19 cellular contexts compared by ENCODE assay signal in genomic region chr15:100696452-100696851, GRCh38.
DNase-seq lines count a peak whose midpoint lies in the region; ATAC-seq, FAIRE-seq and TF ChIP-seq lines count a peak whose summit lies in the region.
"Had no signal": no experiment of that assay in that cellular context is flagged by ENCODE, and none has a peak within 500 bp of the region (broad histone marks: within the 10 kb centered on the region; RNA-seq: fewer than 3 reads in every experiment).

No MANE protein-coding gene starts in this region.

- H3K4me3 Mint-ChIP-seq in astrocyte (ENCODE audit: unreplicated experiment) = no peak overlapping the region
- H3K4me3 Mint-ChIP-seq: CD4-positive, alpha-beta T cell had no signal

- no peak for DNase-seq in left ventricle myocardium inferior
- no peak for DNase-seq in left ventricle myocardium superior
- peak; percentile 85 for DNase-seq in astrocyte (ENCODE audit: low read depth)
- DNase-seq in fibroblast of the aortic adventitia (ENCODE audit: low read depth) = peak; percentile 51
- DNase-seq in EL = no peak
- no peak for DNase-seq in ureter (ENCODE audit: low spot score)
- DNase-seq: 8988T; BE2C; CD4-positive, alpha-beta T cell; GOT3; NCI-H1417 treated with DMSO at 0.1 percent for 48 hours; NCI-H187 treated with DMSO at 0.1 percent for 48 hours; NCI-H345; NCI-H524 treated with DMSO at 0.1 percent for 48 hours; PC-9 had no signal

- ATAC-seq in left ventricle myocardium superior = no peak
- no peak for ATAC-seq in GM21529 (IDR thresholded peaks at IDR 0.05; ENCODE audit: unreplicated experiment)
- no peak for ATAC-seq in HG02973 (IDR thresholded peaks at IDR 0.05; ENCODE audit: unreplicated experiment)

- H4K20me1 ChIP-seq in astrocyte (ENCODE audit: insufficient read depth, low read length) = no peaks in the 10 kb centered on the region

- intact Hi-C loops in left ventricle myocardium inferior (cut with micrococcal nuclease) = no loop called here
- intact Hi-C loops in left ventricle myocardium superior (cut with micrococcal nuclease) = no loop called here

- no peak overlapping the region for H3K27ac Mint-ChIP-seq in astrocyte (ENCODE audit: unreplicated experiment)
- H3K27ac Mint-ChIP-seq: CD4-positive, alpha-beta T cell had no signal

- H3K4me1 Mint-ChIP-seq in astrocyte (ENCODE audit: low read depth, unreplicated experiment) = peaks cover 9% of the 10 kb centered on the region

- no peak for FAIRE-seq in astrocyte (lab: Jason Lieb, UNC)
- FAIRE-seq: GM12891 had no signal

- H3K9ac ChIP-seq in astrocyte (ENCODE audit: low read length) = no peak overlapping the region

- peaks cover 38% of the 10 kb centered on the region for H3K27me3 ChIP-seq in left ventricle myocardium inferior (ENCODE audit: low read depth)
- no peaks in the 10 kb centered on the region for H3K27me3 ChIP-seq in astrocyte (ENCODE audit: insufficient read depth, low read length)
- H3K27me3 ChIP-seq: BE2C, SJSA1 had no signal

- H3K27ac ChIP-seq in left ventricle myocardium inferior (replicated peaks) = peak overlapping the region; percentile 43
- no peak overlapping the region for H3K27ac ChIP-seq in astrocyte (ENCODE audit: low read depth, low read length)
- H3K27ac ChIP-seq: PC-9, SJSA1 had no signal

- no peak overlapping the region for H3K4me3 ChIP-seq in left ventricle myocardium inferior
- no peak overlapping the region for H3K4me3 ChIP-seq in astrocyte (ENCODE audit: insufficient read depth, low read depth, low read length)
- no peak overlapping the region for H3K4me3 ChIP-seq in fibroblast of the aortic adventitia (ENCODE audit: low read depth, low read length)
- H3K4me3 ChIP-seq: PC-9, SJSA1 had no signal

- TF ChIP-seq CTCF in left ventricle myocardium inferior (IDR thresholded peaks at IDR 0.05; ENCODE audit: borderline replicate concordance) (no peak), astrocyte (IDR thresholded peaks at IDR 0.05; ENCODE audit: insufficient read depth, low read depth, low read length) (no peak), fibroblast of the aortic adventitia (IDR thresholded peaks at IDR 0.05; ENCODE audit: insufficient read depth, low read length) (no peak)

- H3K4me1 ChIP-seq in left ventricle myocardium inferior (no peaks in the 10 kb centered on the region), astrocyte (ENCODE audit: insufficient read depth, low read length) (peaks cover 7% of the 10 kb centered on the region)
- H3K4me1 ChIP-seq: BE2C had no signal

- peaks cover 21% of the 10 kb centered on the region for H3K9me3 ChIP-seq in left ventricle myocardium inferior (replicated peaks)
- no peaks in the 10 kb centered on the region for H3K9me3 ChIP-seq in astrocyte (ENCODE audit: insufficient read depth, low read depth, low read length)
- H3K9me3 ChIP-seq: BE2C, SJSA1 had no signal

- peaks cover 3% of the 10 kb centered on the region for H3K9me3 Mint-ChIP-seq in astrocyte (ENCODE audit: unreplicated experiment)
- H3K9me3 Mint-ChIP-seq: CD4-positive, alpha-beta T cell had no signal

- H3K36me3 ChIP-seq in left ventricle myocardium inferior (no peaks in the 10 kb centered on the region), astrocyte (ENCODE audit: insufficient read depth, low read length) (no peaks in the 10 kb centered on the region)
- H3K36me3 ChIP-seq: BE2C, SJSA1 had no signal

- no peaks in the 10 kb centered on the region for H3K36me3 Mint-ChIP-seq in astrocyte (ENCODE audit: low read depth, unreplicated experiment)

- no peaks in the 10 kb centered on the region for H3K79me2 ChIP-seq in astrocyte (ENCODE audit: insufficient read depth, low read length)

- no peak overlapping the region for H3K4me2 ChIP-seq in astrocyte (ENCODE audit: low read length)
- H3K4me2 ChIP-seq: PC-9 had no signal

- no peak overlapping the region for H2AFZ ChIP-seq in astrocyte (ENCODE audit: low read depth, low read length)
- H2AFZ ChIP-seq: PC-9 had no signal

- H3K27me3 Mint-ChIP-seq in astrocyte (ENCODE audit: low read depth, unreplicated experiment) = peaks cover 27% of the 10 kb centered on the region

Comparison
In these comparisons a context has a peak if more than half of its experiments do, and no peak if none do; other contexts are left out.
1. DNase-seq: peak in astrocyte (single experiment) and fibroblast of the aortic adventitia (single experiment); none in left ventricle myocardium inferior (single experiment), left ventricle myocardium superior (single experiment), EL (single experiment) and ureter (single experiment).